In the genomic region with DNA sequence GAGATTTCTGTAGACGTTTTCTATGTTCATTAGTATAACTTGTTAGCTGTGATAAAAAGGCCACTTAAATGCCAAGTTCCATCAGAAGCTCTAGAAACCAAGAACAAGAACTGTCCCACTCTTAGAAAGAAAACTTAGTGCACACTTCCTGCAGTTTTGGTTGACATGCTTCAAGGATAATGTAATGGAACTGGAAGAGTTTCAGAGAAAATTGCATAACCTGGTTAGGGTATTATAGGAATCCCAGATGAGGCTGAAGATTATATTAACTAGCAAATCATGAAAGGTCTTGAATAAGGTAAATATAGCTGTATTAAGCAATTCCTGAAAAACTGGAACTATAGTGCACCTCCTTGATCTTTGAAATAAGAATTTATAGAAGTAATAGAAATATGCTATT, we compare ENCODE assay signal across 14 cellular contexts. TPM values are rescaled to one million over a fixed set of nuclear protein-coding genes. Genes with fewer than 3 reads are reported as not detected.
DNase-seq lines count a peak whose midpoint lies in the region; ATAC-seq and TF ChIP-seq lines count a peak whose summit lies in the region.
"Had no signal": no experiment of that assay in that cellular context is flagged by ENCODE, and none has a peak within 500 bp of the region (broad histone marks: within the 10 kb centered on the region; RNA-seq: fewer than 3 reads in every experiment).

No MANE protein-coding gene starts in this region.

- in situ Hi-C loops in GM23248 (cut with MboI): loop anchor here (5.0 kb wide), 1 partner anchor 89 kb away; no protein-coding TSS in a partner anchor

- H3K36me3 ChIP-seq in GM23248 (ENCODE audit: low read depth) (no peaks in the 10 kb centered on the region), RWPE2 (ENCODE audit: low read depth) (no peaks in the 10 kb centered on the region), OCI-LY7 (ENCODE audit: insufficient read depth, low read length) (no peaks in the 10 kb centered on the region)

- H3K79me2 ChIP-seq in GM23248 (ENCODE audit: insufficient read depth) (peaks cover 27% of the 10 kb centered on the region), OCI-LY7 (ENCODE audit: insufficient read depth, low read depth, low read length) (no peaks in the 10 kb centered on the region)

- DNase-seq in GM23248 (peak; percentile 64), RWPE2 (ENCODE audit: low spot score) (no peak), fibroblast of mammary gland (ENCODE audit: low read depth) (peak; percentile 53), renal cortical epithelial cell (ENCODE audit: low read depth) (peak; percentile 61), OCI-LY7 (ENCODE audit: low spot score) (no peak), omental fat pad (ENCODE audit: low spot score) (no peak)
- DNase-seq: activated CD4-positive, alpha-beta memory T cell treated with anti-CD3 and anti-CD28 coated beads for 36 hours; activated naive CD4-positive, alpha-beta T cell; CD4-positive, alpha-beta T cell; NCI-H187; small intestine; T-helper 2 cell had no signal

- POLR2A ChIA-PET in OCI-LY7 (lab: Charles Lee): interaction anchor here (1.0 kb wide), 1 partner anchor 24 kb away, joined by 3 read pairs; no protein-coding TSS in a partner anchor

- no peak overlapping the region for H3K9ac ChIP-seq in GM23248

- intact Hi-C loops in OCI-LY7 (cut with micrococcal nuclease; ENCODE audit: unreplicated experiment): no loop called here

- peaks cover 55% of the 10 kb centered on the region for H3F3A ChIP-seq in GM23248 (ENCODE audit: insufficient read depth)

- H4K20me1 ChIP-seq in GM23248 (ENCODE audit: insufficient read depth): no peaks in the 10 kb centered on the region
- no peaks in the 10 kb centered on the region for H4K20me1 ChIP-seq in OCI-LY7 (ENCODE audit: insufficient read depth, low read length)

- H3K4me3 ChIP-seq in GM23248 (peak overlapping the region; percentile 35), RWPE2 (ENCODE audit: severe bottlenecking) (no peak overlapping the region), fibroblast of mammary gland (ENCODE audit: control insufficient read depth, low read depth, low read length) (no peak overlapping the region), OCI-LY7 (ENCODE audit: low read depth, low read length, poor library complexity, severe bottlenecking) (no peak overlapping the region)

- TF ChIP-seq CTCF in RWPE2 (IDR thresholded peaks at IDR 0.05; ENCODE audit: poor library complexity, severe bottlenecking) (no peak), fibroblast of mammary gland (conservative IDR thresholded peaks at IDR 0.05; ENCODE audit: control insufficient read depth, insufficient read depth, low read depth, low read length) (no peak), OCI-LY7 (conservative IDR thresholded peaks at IDR 0.05; ENCODE audit: low read length) (no peak), omental fat pad (IDR thresholded peaks at IDR 0.05) (no peak)

- H3K9me2 ChIP-seq in GM23248 (ENCODE audit: insufficient read depth) (no peaks in the 10 kb centered on the region), OCI-LY7 (ENCODE audit: insufficient read depth, low read length) (no peaks in the 10 kb centered on the region)

- H3K27ac ChIP-seq in GM23248 (peak overlapping the region; percentile 81), RWPE2 (ENCODE audit: poor library complexity, severe bottlenecking) (peak overlapping the region; percentile 96), OCI-LY7 (ENCODE audit: low read depth, low read length, poor library complexity, severe bottlenecking) (no peak overlapping the region)

- CTCF ChIA-PET in OCI-LY7 (lab: Charles Lee; ENCODE audit: unreplicated experiment): no interaction called here

- H3K4me2 ChIP-seq in GM23248 (ENCODE audit: unreplicated experiment) (peak overlapping the region; percentile 99), OCI-LY7 (ENCODE audit: low read length) (no peak overlapping the region)

- WGBS in GM23248 (ENCODE audit: low coverage in 1 of 2, low lambda C conversion rate in 2 of 2, missing lambda C conversion rate in 2 of 2), 2 experiments: 11 to 25% methylated on average over 1 of the region's 1 CpG

- no peaks in the 10 kb centered on the region for H3K27me3 ChIP-seq in GM23248 (replicated peaks; ENCODE audit: insufficient read depth)
- H3K27me3 ChIP-seq in RWPE2 (ENCODE audit: insufficient read depth, poor library complexity, severe bottlenecking): no peaks in the 10 kb centered on the region

- BruUV-seq in OCI-LY7 (replicated peaks; lab: Mats Ljungman, UMichigan): no TSS peak

- peaks cover 53% of the 10 kb centered on the region for H3K4me1 ChIP-seq in GM23248 (ENCODE audit: insufficient read depth)
- peaks cover 64% of the 10 kb centered on the region for H3K4me1 ChIP-seq in RWPE2 (ENCODE audit: insufficient read depth, poor library complexity, severe bottlenecking)
- H3K4me1 ChIP-seq in OCI-LY7 (ENCODE audit: insufficient read depth, low read length, poor library complexity, severe bottlenecking): no peaks in the 10 kb centered on the region

- H2AFZ ChIP-seq in GM23248 (no peak overlapping the region), OCI-LY7 (ENCODE audit: low read length) (no peak overlapping the region)

- H3K9me3 ChIP-seq in GM23248 (ENCODE audit: low read depth): no peaks in the 10 kb centered on the region
- H3K9me3 ChIP-seq in RWPE2 (ENCODE audit: severe bottlenecking): no peaks in the 10 kb centered on the region
- no peaks in the 10 kb centered on the region for H3K9me3 ChIP-seq in OCI-LY7 (ENCODE audit: low read length)

- ATAC-seq in RWPE2 (ENCODE audit: low read depth) (peak; percentile 29; the same call in 2 of the 3 replicates), GM21576 (IDR thresholded peaks at IDR 0.05; ENCODE audit: unreplicated experiment) (no peak), HG03045 (IDR thresholded peaks at IDR 0.05; ENCODE audit: unreplicated experiment) (no peak), omental fat pad (ENCODE audit: low FRiP score) (no peak)

RNA-seq across cellular contexts. Expression of a gene that starts 1.8 kb away (rescaled TPM):
- total RNA-seq in GM23248 (2014; rRNA removed; shearing (Covaris generic)): 39.0 and 41.9 TPM in 2 replicates
- 39.4 and 40.4 TPM in 2 replicates for polyA plus RNA-seq in GM23248 (2016; fragmentation: Nextera tagmentation; extraction: Ambion mirVana)
- total RNA-seq in renal cortical epithelial cell: 41.0 and 43.4 TPM in 2 replicates
- total RNA-seq in OCI-LY7 (2014; rRNA removed; shearing (Covaris generic)): 0.03 and 0.06 TPM in 2 replicates
- 3.7 and 5.4 TPM in 2 replicates for total RNA-seq in OCI-LY7 (2022)
- 100 to 1,000 TPM in 1 of 4 donors, 10 to 100 TPM in 3; 50.8 to 102 (median 65.1) TPM for total RNA-seq in omental fat pad

Comparison
In these comparisons a context has a peak if more than half of its experiments do, and no peak if none do; other contexts are left out.
1. DNase-seq: peak in GM23248 (single experiment), fibroblast of mammary gland (single experiment) and renal cortical epithelial cell (single experiment); none in RWPE2 (single experiment), OCI-LY7 (single experiment) and omental fat pad (single experiment).